In the genomic region with DNA sequence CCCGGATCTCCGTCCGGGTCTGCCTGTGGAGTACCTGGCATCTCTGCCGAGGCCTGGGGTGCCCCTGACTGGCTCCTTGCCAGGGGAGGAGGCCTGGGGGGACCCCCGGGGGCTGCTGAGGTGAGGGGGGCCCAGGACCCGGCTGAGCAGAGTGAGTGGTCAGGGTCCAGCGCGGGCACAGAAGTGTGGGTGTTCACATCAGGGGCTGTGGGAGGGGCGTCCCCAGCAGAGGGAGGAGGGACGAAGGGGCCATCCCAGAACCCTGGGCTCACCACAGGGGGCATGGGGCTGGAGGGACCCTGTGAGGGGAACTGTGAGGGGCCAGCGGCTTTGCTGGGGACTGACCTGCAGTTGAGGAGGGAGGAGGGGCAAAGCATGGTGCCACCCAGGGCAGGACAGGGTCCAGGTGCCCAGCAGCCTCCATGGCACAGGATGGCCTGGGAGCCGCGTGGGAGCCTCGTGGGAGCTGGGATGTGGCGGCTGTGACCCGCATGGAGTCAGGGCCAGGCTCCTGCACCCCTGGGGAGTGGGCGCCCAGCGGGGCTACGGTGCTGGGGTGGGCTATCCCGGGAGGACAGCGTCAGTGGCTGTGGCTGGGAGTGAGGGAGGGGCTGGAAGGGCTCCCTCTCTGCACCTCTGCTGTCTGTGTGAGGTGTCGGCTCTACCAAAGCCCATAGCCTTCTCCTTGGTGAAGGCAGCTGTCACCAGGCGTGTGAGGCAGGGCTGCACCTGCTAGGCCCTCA, we compare ENCODE assay signal across 18 cellular contexts.
DNase-seq lines count a peak whose midpoint lies in the region; ATAC-seq, FAIRE-seq and TF ChIP-seq lines count a peak whose summit lies in the region.
"Had no signal": no experiment of that assay in that cellular context is flagged by ENCODE, and none has a peak within 500 bp of the region (broad histone marks: within the 10 kb centered on the region; RNA-seq: fewer than 3 reads in every experiment).

No MANE protein-coding gene starts in this region.

- peak; percentile 28 for DNase-seq in activated naive CD8-positive, alpha-beta T cell treated with anti-CD3 and anti-CD28 coated beads, Interleukin-2, amount 10 ng/mL, durations not matched to agents 7 days and 5 days
- DNase-seq in activated naive CD8-positive, alpha-beta T cell treated with anti-CD3 and anti-CD28 coated beads, Interleukin-2, amount 50 U/mL, for 24 hours: no peak
- DNase-seq in RWPE2 (ENCODE audit: low spot score) (peak; percentile 51), kidney (peak; percentile 66), T-cell (no peak)
- DNase-seq: ACHN; CD8-positive, alpha-beta T cell; DND-41; GF-D8; KG1; NCI-H1092; NCI-H1694 treated with DMSO at 0.1 percent for 48 hours; NCI-H345; NCI-H526 treated with DMSO at 0.1 percent for 48 hours; OCI-M1 had no signal

- CTCF ChIA-PET in T-cell (lab: Charles Lee): no interaction called here

- H3K4me1 ChIP-seq in RWPE2 (ENCODE audit: insufficient read depth, poor library complexity, severe bottlenecking): no peaks in the 10 kb centered on the region
- peaks cover 0 to 6% of the 10 kb centered on the region in 2 donors for H3K4me1 ChIP-seq in kidney (ENCODE audit: control insufficient read depth in 1 of 2, insufficient read depth in 1 of 2, low read depth in 1 of 2, low read length in 2 of 2)

- H3K4me3 ChIP-seq in RWPE2 (ENCODE audit: severe bottlenecking) (no peak overlapping the region), kidney (ENCODE audit: low read length in 2 of 2) (no peak overlapping the region)

- H3K27ac ChIP-seq in RWPE2 (ENCODE audit: poor library complexity, severe bottlenecking) (no peak overlapping the region), kidney (ENCODE audit: low read depth in 2 of 2, low read length in 2 of 2) (no peak overlapping the region)

- intact Hi-C loops in kidney (cut with DNase I): no loop called here

- POLR2A ChIA-PET in activated naive CD8-positive, alpha-beta T cell treated with anti-CD3 and anti-CD28 coated beads, Interleukin-2, amount 10 ng/mL, durations not matched to agents 7 days and 5 days (lab: Charles Lee): no interaction called here
- POLR2A ChIA-PET in T-cell (lab: Charles Lee): no interaction called here

- no peaks in the 10 kb centered on the region for H3K9me3 ChIP-seq in RWPE2 (ENCODE audit: severe bottlenecking)
- H3K9me3 ChIP-seq in kidney (ENCODE audit: control insufficient read depth in 1 of 2, low read length in 2 of 2): no peaks in the 10 kb centered on the region

- H3K9ac ChIP-seq in kidney (ENCODE audit: low read length in 2 of 2): no peak overlapping the region

- no peaks in the 10 kb centered on the region for H3K27me3 Mint-ChIP-seq in activated naive CD8-positive, alpha-beta T cell treated with anti-CD3 and anti-CD28 coated beads, Interleukin-2, amount 10 ng/mL, durations not matched to agents 7 days and 5 days
- H3K27me3 Mint-ChIP-seq in activated naive CD8-positive, alpha-beta T cell treated with anti-CD3 and anti-CD28 coated beads, Interleukin-2, amount 50 U/mL, for 24 hours: no peaks in the 10 kb centered on the region
- peaks cover 31% of the 10 kb centered on the region for H3K27me3 Mint-ChIP-seq in stimulated activated memory B cell treated with anti-CD40 and anti-IgM and Interleukin-4, amounts not matched to agents 10 μg/mL and 1 μg/mL and 100 μg/mL, for 72 hours
- H3K27me3 Mint-ChIP-seq in T-cell: no peaks in the 10 kb centered on the region

- no peak for ATAC-seq in activated naive CD8-positive, alpha-beta T cell treated with anti-CD3 and anti-CD28 coated beads, Interleukin-2, amount 10 ng/mL, durations not matched to agents 7 days and 5 days (ENCODE audit: low read depth)
- no peak for ATAC-seq in activated naive CD8-positive, alpha-beta T cell treated with anti-CD3 and anti-CD28 coated beads, Interleukin-2, amount 50 U/mL, for 24 hours
- ATAC-seq in RWPE2 (ENCODE audit: low read depth) (no peak), HG03135 (IDR thresholded peaks at IDR 0.05; ENCODE audit: unreplicated experiment) (no peak), T-cell (replicated peaks in 1 of 4) (no peak)
- ATAC-seq in stimulated activated memory B cell treated with anti-CD40 and anti-IgM and Interleukin-4, amounts not matched to agents 10 μg/mL and 1 μg/mL and 100 μg/mL, for 72 hours: peak; percentile 3
- ATAC-seq: CD8-positive, alpha-beta T cell had no signal

- no peaks in the 10 kb centered on the region for H3K36me3 Mint-ChIP-seq in activated naive CD8-positive, alpha-beta T cell treated with anti-CD3 and anti-CD28 coated beads, Interleukin-2, amount 10 ng/mL, durations not matched to agents 7 days and 5 days
- no peaks in the 10 kb centered on the region for H3K36me3 Mint-ChIP-seq in activated naive CD8-positive, alpha-beta T cell treated with anti-CD3 and anti-CD28 coated beads, Interleukin-2, amount 50 U/mL, for 24 hours (ENCODE audit: low read depth)
- H3K36me3 Mint-ChIP-seq in stimulated activated memory B cell treated with anti-CD40 and anti-IgM and Interleukin-4, amounts not matched to agents 10 μg/mL and 1 μg/mL and 100 μg/mL, for 72 hours: no peaks in the 10 kb centered on the region
- H3K36me3 Mint-ChIP-seq in T-cell: no peaks in the 10 kb centered on the region
- H3K36me3 Mint-ChIP-seq: CD8-positive, alpha-beta T cell had no signal

- peaks cover 7% of the 10 kb centered on the region for H3K4me1 Mint-ChIP-seq in activated naive CD8-positive, alpha-beta T cell treated with anti-CD3 and anti-CD28 coated beads, Interleukin-2, amount 10 ng/mL, durations not matched to agents 7 days and 5 days
- peaks cover 6% of the 10 kb centered on the region for H3K4me1 Mint-ChIP-seq in activated naive CD8-positive, alpha-beta T cell treated with anti-CD3 and anti-CD28 coated beads, Interleukin-2, amount 50 U/mL, for 24 hours
- peaks cover 10% of the 10 kb centered on the region for H3K4me1 Mint-ChIP-seq in stimulated activated memory B cell treated with anti-CD40 and anti-IgM and Interleukin-4, amounts not matched to agents 10 μg/mL and 1 μg/mL and 100 μg/mL, for 72 hours
- H3K4me1 Mint-ChIP-seq in T-cell: peaks cover 7 to 9% (median 7%) of the 10 kb centered on the region in 3 donors

- H3K36me3 ChIP-seq in RWPE2 (ENCODE audit: low read depth): no peaks in the 10 kb centered on the region
- H3K36me3 ChIP-seq in kidney (ENCODE audit: control insufficient read depth in 1 of 2, insufficient read depth in 2 of 2, low read length in 2 of 2): no peaks in the 10 kb centered on the region

- no peak overlapping the region for H3K4me3 Mint-ChIP-seq in activated naive CD8-positive, alpha-beta T cell treated with anti-CD3 and anti-CD28 coated beads, Interleukin-2, amount 10 ng/mL, durations not matched to agents 7 days and 5 days
- no peak overlapping the region for H3K4me3 Mint-ChIP-seq in activated naive CD8-positive, alpha-beta T cell treated with anti-CD3 and anti-CD28 coated beads, Interleukin-2, amount 50 U/mL, for 24 hours
- H3K4me3 Mint-ChIP-seq in stimulated activated memory B cell treated with anti-CD40 and anti-IgM and Interleukin-4, amounts not matched to agents 10 μg/mL and 1 μg/mL and 100 μg/mL, for 72 hours: no peak overlapping the region
- H3K4me3 Mint-ChIP-seq in T-cell: no peak overlapping the region
- H3K4me3 Mint-ChIP-seq: CD8-positive, alpha-beta T cell had no signal

- H3K27ac Mint-ChIP-seq in activated naive CD8-positive, alpha-beta T cell treated with anti-CD3 and anti-CD28 coated beads, Interleukin-2, amount 10 ng/mL, durations not matched to agents 7 days and 5 days: no peak overlapping the region
- H3K27ac Mint-ChIP-seq in activated naive CD8-positive, alpha-beta T cell treated with anti-CD3 and anti-CD28 coated beads, Interleukin-2, amount 50 U/mL, for 24 hours: no peak overlapping the region
- H3K27ac Mint-ChIP-seq in stimulated activated memory B cell treated with anti-CD40 and anti-IgM and Interleukin-4, amounts not matched to agents 10 μg/mL and 1 μg/mL and 100 μg/mL, for 72 hours: no peak overlapping the region
- no peak overlapping the region for H3K27ac Mint-ChIP-seq in T-cell
- H3K27ac Mint-ChIP-seq: CD8-positive, alpha-beta T cell had no signal

- H3K27me3 ChIP-seq in RWPE2 (ENCODE audit: insufficient read depth, poor library complexity, severe bottlenecking): no peaks in the 10 kb centered on the region

- no peaks in the 10 kb centered on the region for H3K9me3 Mint-ChIP-seq in activated naive CD8-positive, alpha-beta T cell treated with anti-CD3 and anti-CD28 coated beads, Interleukin-2, amount 10 ng/mL, durations not matched to agents 7 days and 5 days
- no peaks in the 10 kb centered on the region for H3K9me3 Mint-ChIP-seq in activated naive CD8-positive, alpha-beta T cell treated with anti-CD3 and anti-CD28 coated beads, Interleukin-2, amount 50 U/mL, for 24 hours
- H3K9me3 Mint-ChIP-seq in stimulated activated memory B cell treated with anti-CD40 and anti-IgM and Interleukin-4, amounts not matched to agents 10 μg/mL and 1 μg/mL and 100 μg/mL, for 72 hours: peaks cover 3% of the 10 kb centered on the region
- no peaks in the 10 kb centered on the region for H3K9me3 Mint-ChIP-seq in T-cell
- H3K9me3 Mint-ChIP-seq: CD8-positive, alpha-beta T cell had no signal

- TF ChIP-seq CTCF in RWPE2 (IDR thresholded peaks at IDR 0.05; ENCODE audit: poor library complexity, severe bottlenecking) (no peak), kidney (IDR thresholded peaks at IDR 0.05; ENCODE audit: borderline replicate concordance, extremely low read depth, insufficient read depth) (no peak)

- no peak for FAIRE-seq in kidney (lab: Jason Lieb, UNC)
- FAIRE-seq: D721Med had no signal

Comparison
In these comparisons a context has a peak if more than half of its experiments do, and no peak if none do; other contexts are left out.
1. DNase-seq: peak in activated naive CD8-positive, alpha-beta T cell treated with anti-CD3 and anti-CD28 coated beads, Interleukin-2, amount 10 ng/mL, durations not matched to agents 7 days and 5 days (single experiment), RWPE2 (single experiment) and kidney (single experiment); none in activated naive CD8-positive, alpha-beta T cell treated with anti-CD3 and anti-CD28 coated beads, Interleukin-2, amount 50 U/mL, for 24 hours (single experiment) and T-cell (0 of 34).